In the genomic region with DNA sequence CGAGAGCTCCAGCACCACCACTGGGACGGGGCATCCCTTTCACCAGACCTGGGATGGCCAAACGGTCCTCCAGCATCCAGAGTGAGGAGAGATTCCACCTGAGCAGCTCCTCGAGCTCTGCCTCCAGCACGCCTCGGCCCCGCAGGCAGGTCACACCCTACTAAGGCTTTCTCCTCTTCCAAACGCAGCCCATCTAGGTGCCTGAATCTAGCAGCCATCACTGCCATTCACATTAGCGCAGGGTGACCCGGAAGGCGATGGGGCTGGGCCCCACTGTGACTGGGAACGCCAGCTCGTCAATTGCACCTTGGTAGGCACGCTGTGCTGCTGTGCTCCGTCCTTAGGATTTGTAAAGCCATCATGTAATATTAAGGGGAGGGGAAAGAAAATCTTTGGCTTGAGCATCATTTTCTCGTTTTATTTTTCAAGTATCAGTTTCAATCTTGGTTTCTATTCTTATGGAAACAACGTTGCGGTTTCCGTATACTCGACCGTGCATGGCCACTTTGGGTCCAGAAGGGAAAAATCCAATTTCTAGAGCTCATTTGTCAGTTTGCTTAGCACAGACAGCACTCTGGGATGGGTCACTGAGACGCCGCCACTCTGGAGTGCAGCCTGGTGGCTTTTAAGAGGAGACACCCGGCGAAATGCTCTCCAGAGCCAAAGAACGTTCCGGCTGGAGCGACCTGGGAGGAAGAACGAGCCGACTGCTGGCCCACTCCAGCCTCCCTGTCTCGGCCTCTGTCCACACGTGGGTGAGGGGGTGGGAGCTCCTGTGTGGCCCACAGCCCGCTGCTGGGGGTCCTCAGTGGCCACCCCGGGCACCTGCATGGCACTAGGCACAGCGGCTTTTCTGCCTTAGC, we compare ENCODE assay signal across 29 cellular contexts.
"Had no signal": no experiment of that assay in that cellular context is flagged by ENCODE, and none has a peak within 500 bp of the region (broad histone marks: within the 10 kb centered on the region; RNA-seq: fewer than 3 reads in every experiment).

No MANE protein-coding gene starts in this region.

- H3K4me2 ChIP-seq: hepatocyte, smooth muscle cell had no signal

- H3K4me3 ChIP-seq: colonic mucosa, gastroesophageal sphincter, heart left ventricle, hepatocyte, lung, right atrium auricular region, smooth muscle cell, transverse colon, upper lobe of right lung, vagina had no signal

- H3K27ac Mint-ChIP-seq: dendritic cell treated with granulocyte-macrophage colony-stimulating factor and Interleukin-4, amounts not matched to agents 40 ng/mL and 50 ng/mL, for 4 days; endodermal cell; memory B cell; natural killer cell; progenitor cell of endocrine pancreas; stimulated activated naive CD8-positive, alpha-beta T cell treated with anti-CD3 and anti-CD28 coated beads, Interleukin-15, amount 100 ng/mL, for 72 hours had no signal

- H3K36me3 ChIP-seq: colonic mucosa, gastroesophageal sphincter, right atrium auricular region, transverse colon, upper lobe of right lung, vagina had no signal

- H3K27me3 ChIP-seq: colonic mucosa, right atrium auricular region, vagina had no signal

- H3K4me3 Mint-ChIP-seq: dendritic cell treated with granulocyte-macrophage colony-stimulating factor and Interleukin-4, amounts not matched to agents 40 ng/mL and 50 ng/mL, for 4 days; endodermal cell; memory B cell; natural killer cell; stimulated activated naive CD8-positive, alpha-beta T cell treated with anti-CD3 and anti-CD28 coated beads, Interleukin-15, amount 100 ng/mL, for 72 hours had no signal

- H3K27ac ChIP-seq: colonic mucosa, epithelial cell of prostate, foreskin keratinocyte, gastroesophageal sphincter, heart left ventricle, hepatocyte, parathyroid adenoma, right atrium auricular region, transverse colon, upper lobe of right lung, vagina had no signal

- H3K36me3 Mint-ChIP-seq: natural killer cell had no signal

- H3K9ac ChIP-seq: parathyroid adenoma had no signal

- H3K27me3 Mint-ChIP-seq: progenitor cell of endocrine pancreas had no signal

- H3K9me3 Mint-ChIP-seq: dendritic cell treated with granulocyte-macrophage colony-stimulating factor and Interleukin-4, amounts not matched to agents 40 ng/mL and 50 ng/mL, for 4 days; endodermal cell; memory B cell; natural killer cell; stimulated activated naive CD8-positive, alpha-beta T cell treated with anti-CD3 and anti-CD28 coated beads, Interleukin-15, amount 100 ng/mL, for 72 hours had no signal

- ATAC-seq: esophagus mucosa; foreskin keratinocyte; gastroesophageal sphincter; left lobe of liver; natural killer cell; sciatic nerve; stimulated activated naive CD8-positive, alpha-beta T cell treated with anti-CD3 and anti-CD28 coated beads, Interleukin-15, amount 100 ng/mL, for 72 hours; upper lobe of right lung had no signal

- H2AFZ ChIP-seq: hepatocyte, parathyroid adenoma had no signal

- H3K4me1 Mint-ChIP-seq: memory B cell; natural killer cell; stimulated activated naive CD8-positive, alpha-beta T cell treated with anti-CD3 and anti-CD28 coated beads, Interleukin-15, amount 100 ng/mL, for 72 hours had no signal

- H3K4me1 ChIP-seq: colonic mucosa, foreskin keratinocyte, parathyroid adenoma, right atrium auricular region, vagina had no signal

- DNase-seq: colonic mucosa; effector CD8-positive, alpha-beta T cell; endodermal cell; foreskin keratinocyte; heart left ventricle; kidney; natural killer cell; stimulated activated CD4-positive, alpha-beta T cell treated with anti-CD3 and anti-CD28 coated beads, Interleukin-12 subunit alpha, Interleukin-12 subunit beta, amount 100 ng/mL, for 4 hours; stimulated activated CD4-positive, alpha-beta T cell treated with anti-CD3 and anti-CD28 coated beads, Interleukin-1b, Interleukin-23, amount 100 ng/mL, for 48 hours; stimulated activated CD4-positive, alpha-beta T cell treated with anti-CD3 and anti-CD28 coated beads, Interleukin-4, amount 100 ng/mL, for 1 hour; stimulated activated CD8-positive, alpha-beta memory T cell treated with anti-CD3 and anti-CD28 coated beads, Interleukin-4, amount 100 ng/mL, for 48 hours; stimulated activated naive CD4-positive, alpha-beta T cell; stimulated activated naive CD8-positive, alpha-beta T cell treated with anti-CD3 and anti-CD28 coated beads, Interleukin-15, amount 100 ng/mL, for 72 hours; transverse colon; upper lobe of right lung had no signal

- H3K9me3 ChIP-seq: colonic mucosa, heart left ventricle, transverse colon, upper lobe of right lung, vagina had no signal
